8 cellular contexts compared by ENCODE assay signal in genomic region chr3:50610992-50611463, GRCh38. TPM values are rescaled to one million over a fixed set of nuclear protein-coding genes. Genes with fewer than 3 reads are reported as not detected.
DNase-seq lines count a peak whose midpoint lies in the region; ATAC-seq and TF ChIP-seq lines count a peak whose summit lies in the region.

No MANE protein-coding gene starts in this region.

- no peak for DNase-seq in T-helper 1 cell
- no peak for DNase-seq in adrenal gland
- DNase-seq in kidney epithelial cell (ENCODE audit: low read depth): no peak
- no peak for DNase-seq in suprapubic skin (ENCODE audit: low spot score in 2 of 2)
- no peak for DNase-seq in NCI-H510A treated with DMSO at 0.1 percent for 48 hours (lab: John Stamatoyannopoulos, UW)
- no peak for DNase-seq in RKO (ENCODE audit: low spot score)

- no peaks in the 10 kb centered on the region for H3K9me3 Mint-ChIP-seq in T-helper 1 cell treated with Interleukin-12 subunit alpha and Interleukin-12 subunit beta and Interleukin-4 antibody, amounts not matched to agents 30 μg/mL and 1 μg/mL, for 36 hours

- TF ChIP-seq POLR2A in adrenal gland (IDR thresholded peaks at IDR 0.05) (no peak), suprapubic skin (IDR thresholded peaks at IDR 0.05) (no peak)

- peaks cover 0 to 17% of the 10 kb centered on the region in 2 donors for H3K36me3 ChIP-seq in adrenal gland (replicated peaks in 1 of 2)
- no peaks in the 10 kb centered on the region for H3K36me3 ChIP-seq in kidney epithelial cell (ENCODE audit: control insufficient read depth, insufficient read depth, low read length)
- peaks cover 19% of the 10 kb centered on the region for H3K36me3 ChIP-seq in suprapubic skin

- no peak for TF ChIP-seq EP300 in suprapubic skin (IDR thresholded peaks at IDR 0.05)

- H3K27ac ChIP-seq in adrenal gland (peak overlapping the region in 4 of 5 donors; percentile 43 to 83 (median 78)), suprapubic skin (peak overlapping the region; percentile 89)

- no peak for ATAC-seq in HG02610 (IDR thresholded peaks at IDR 0.05; ENCODE audit: unreplicated experiment)

- peak overlapping the region; percentile 99 for H3K27ac Mint-ChIP-seq in T-helper 1 cell treated with Interleukin-12 subunit alpha and Interleukin-12 subunit beta and Interleukin-4 antibody, amounts not matched to agents 30 μg/mL and 1 μg/mL, for 36 hours

- H3K4me3 ChIP-seq in adrenal gland (peak overlapping the region; percentile 10 to 79 (median 44)), kidney epithelial cell (ENCODE audit: low read depth, low read length) (peak overlapping the region; percentile 63), suprapubic skin (peak overlapping the region; percentile 75)

- 7 to 28% (median 24%) methylated on average over 5 to 10 of the region's 10 CpGs for WGBS in adrenal gland, 4 donors
- 0% methylated on average over 6 of the region's 10 CpGs for WGBS in suprapubic skin

- H3K4me1 Mint-ChIP-seq in T-helper 1 cell treated with Interleukin-12 subunit alpha and Interleukin-12 subunit beta and Interleukin-4 antibody, amounts not matched to agents 30 μg/mL and 1 μg/mL, for 36 hours (ENCODE audit: low read depth): peaks cover 41% of the 10 kb centered on the region

- H3K4me1 ChIP-seq in adrenal gland (replicated peaks in 1 of 2): peaks cover 7 to 30% of the 10 kb centered on the region in 2 donors
- H3K4me1 ChIP-seq in suprapubic skin: peaks cover 79% of the 10 kb centered on the region

- intact Hi-C loops in adrenal gland (cut with DNase I): loop anchor here (5.0 to 10.0 kb wide), 2 partner anchors 94 to 764 kb away; no protein-coding TSS in a partner anchor

- H3K27me3 ChIP-seq in adrenal gland (no peaks in the 10 kb centered on the region), kidney epithelial cell (ENCODE audit: control insufficient read depth, insufficient read depth, low read length) (peaks cover 8% of the 10 kb centered on the region), suprapubic skin (no peaks in the 10 kb centered on the region)

- TF ChIP-seq CTCF in adrenal gland (IDR thresholded peaks at IDR 0.05) (no peak), kidney epithelial cell (IDR thresholded peaks at IDR 0.05; ENCODE audit: insufficient read depth, low read length, poor library complexity, severe bottlenecking) (no peak), suprapubic skin (IDR thresholded peaks at IDR 0.05) (no peak)

- no peaks in the 10 kb centered on the region for H3K27me3 Mint-ChIP-seq in T-helper 1 cell treated with Interleukin-12 subunit alpha and Interleukin-12 subunit beta and Interleukin-4 antibody, amounts not matched to agents 30 μg/mL and 1 μg/mL, for 36 hours (ENCODE audit: low read depth)

- H3K36me3 Mint-ChIP-seq in T-helper 1 cell treated with Interleukin-12 subunit alpha and Interleukin-12 subunit beta and Interleukin-4 antibody, amounts not matched to agents 30 μg/mL and 1 μg/mL, for 36 hours (ENCODE audit: low read depth): peaks cover 74% of the 10 kb centered on the region

- peak overlapping the region; percentile 98 for H3K4me3 Mint-ChIP-seq in T-helper 1 cell treated with Interleukin-12 subunit alpha and Interleukin-12 subunit beta and Interleukin-4 antibody, amounts not matched to agents 30 μg/mL and 1 μg/mL, for 36 hours

- no peaks in the 10 kb centered on the region for H3K9me3 ChIP-seq in adrenal gland (replicated peaks in 1 of 3)
- H3K9me3 ChIP-seq in suprapubic skin: no peaks in the 10 kb centered on the region

RNA-seq across cellular contexts. Expression of gene CISH, which starts 0.5 kb away (rescaled TPM):
- total RNA-seq in adrenal gland (10 to 100 TPM in 2 of 8 donors, 1 to 10 TPM in 6; 5.0 to 12.6 (median 6.5) TPM), kidney epithelial cell (3.8 and 4.8 TPM in 2 replicates), suprapubic skin (10 to 100 TPM; 12.8 to 20.5 (median 14.7) TPM)
- polyA plus RNA-seq in adrenal gland: 1 to 10 TPM; 1.8 to 9.1 (median 4.7) TPM

RNA-seq across cellular contexts. Expression of gene MAPKAPK3, which starts 5.9 kb away (rescaled TPM):
- total RNA-seq in adrenal gland: 100 to 1,000 TPM in 1 of 8 donors, 10 to 100 TPM in 7; 49.6 to 101 (median 68.2) TPM
- 10 to 100 TPM; 40.6 to 55.0 (median 50.9) TPM for polyA plus RNA-seq in adrenal gland
- 61.1 and 66.2 TPM in 2 replicates for total RNA-seq in kidney epithelial cell
- total RNA-seq in suprapubic skin: 100 to 1,000 TPM in 2 of 4 donors, 10 to 100 TPM in 2; 71.5 to 120 (median 99.4) TPM

RNA-seq across cellular contexts. Expression of gene HEMK1, which starts 41.7 kb away (rescaled TPM):
- 10 to 100 TPM in 7 of 8 donors, 1 to 10 TPM in 1; 9.1 to 38.2 (median 18.6) TPM for total RNA-seq in adrenal gland
- 10 to 100 TPM in 2 of 3 donors, 1 to 10 TPM in 1; 9.3 to 46.4 (median 25.3) TPM for polyA plus RNA-seq in adrenal gland
- 15.3 and 15.6 TPM in 2 replicates for total RNA-seq in kidney epithelial cell
- total RNA-seq in suprapubic skin: 10 to 100 TPM in 1 of 4 donors, 1 to 10 TPM in 3; 3.8 to 10.6 (median 8.4) TPM

RNA-seq across cellular contexts. Expression of gene C3orf18, which starts 43.5 kb away (rescaled TPM):
- total RNA-seq in adrenal gland (10 to 100 TPM; 10.6 to 44.3 (median 18.9) TPM), kidney epithelial cell (5.9 and 11.3 TPM in 2 replicates), suprapubic skin (1 to 10 TPM; 1.3 to 3.7 (median 2.2) TPM)
- 1 to 10 TPM; 6.6 to 9.8 (median 9.0) TPM for polyA plus RNA-seq in adrenal gland
